In genomic region chr17:51709867-51710266, GRCh38 we compare ENCODE assay signal across 21 cellular contexts.
"Had no signal": no experiment of that assay in that cellular context is flagged by ENCODE, and none has a peak within 500 bp of the region (broad histone marks: within the 10 kb centered on the region; RNA-seq: fewer than 3 reads in every experiment).

No MANE protein-coding gene starts in this region.

- H3K4me3 ChIP-seq: dorsolateral prefrontal cortex, upper lobe of right lung had no signal

- H3K36me3 ChIP-seq: neutrophil, upper lobe of right lung had no signal

- H3K4me1 Mint-ChIP-seq: natural killer cell; stimulated activated naive CD8-positive, alpha-beta T cell treated with anti-CD3 and anti-CD28 coated beads, Interleukin-15, amount 100 ng/mL, for 72 hours had no signal

- H3K4me1 ChIP-seq: foreskin keratinocyte, parathyroid adenoma, upper lobe of right lung had no signal

- H3K27ac ChIP-seq: epithelial cell of prostate, foreskin keratinocyte, neutrophil, parathyroid adenoma, upper lobe of right lung, VCaP had no signal

- DNase-seq: activated CD4-positive, alpha-beta T cell treated with anti-CD3 and anti-CD28 coated beads, Interleukin-2, amount 50 U/mL, for 4 hours; activated CD4-positive, CD25-positive, alpha-beta regulatory T cell treated with anti-CD3 and anti-CD28 coated beads, Interleukin-2, amount 50 U/mL, for 72 hours; activated effector memory CD4-positive, alpha-beta T cell treated with anti-CD3 and anti-CD28 coated beads, Interleukin-2, amount 50 U/mL, for 16 hours; activated naive CD4-positive, alpha-beta T cell treated with anti-CD3 and anti-CD28 coated beads, Interleukin-2, amount 50 U/mL, for 16 hours; activated T-cell treated with anti-CD3 and anti-CD28 coated beads, Interleukin-2, amount 50 U/mL, for 72 hours; dorsolateral prefrontal cortex; foreskin keratinocyte; natural killer cell; small intestine; stimulated activated CD4-positive, alpha-beta T cell treated with anti-CD3 and anti-CD28 coated beads, Interleukin-15, amount 100 ng/mL, for 24 hours; stimulated activated CD4-positive, alpha-beta T cell treated with anti-CD3 and anti-CD28 coated beads, Interleukin-2, amount 100 ng/mL, for 48 hours; stimulated activated naive CD8-positive, alpha-beta T cell treated with anti-CD3 and anti-CD28 coated beads, Interleukin-15, amount 100 ng/mL, for 72 hours; SW 1271; T-helper 2 cell; upper lobe of right lung had no signal

- H3K36me3 Mint-ChIP-seq: natural killer cell had no signal

- H2AFZ ChIP-seq: parathyroid adenoma had no signal

- H3K9me3 Mint-ChIP-seq: activated T-cell treated with anti-CD3 and anti-CD28 coated beads, Interleukin-2, amount 50 U/mL, for 72 hours; natural killer cell; stimulated activated naive CD8-positive, alpha-beta T cell treated with anti-CD3 and anti-CD28 coated beads, Interleukin-15, amount 100 ng/mL, for 72 hours had no signal

- H3K9ac ChIP-seq: parathyroid adenoma had no signal

- H3K4me3 Mint-ChIP-seq: activated T-cell treated with anti-CD3 and anti-CD28 coated beads, Interleukin-2, amount 50 U/mL, for 72 hours; natural killer cell; stimulated activated naive CD8-positive, alpha-beta T cell treated with anti-CD3 and anti-CD28 coated beads, Interleukin-15, amount 100 ng/mL, for 72 hours had no signal

- H3K79me2 ChIP-seq: parathyroid adenoma had no signal

- H3K27me3 ChIP-seq: foreskin keratinocyte, neutrophil, upper lobe of right lung had no signal

- FAIRE-seq: astrocyte, colon, small intestine had no signal

- ATAC-seq: activated T-cell treated with anti-CD3 and anti-CD28 coated beads, Interleukin-2, amount 50 U/mL, for 72 hours; foreskin keratinocyte; natural killer cell; stimulated activated naive CD8-positive, alpha-beta T cell treated with anti-CD3 and anti-CD28 coated beads, Interleukin-15, amount 100 ng/mL, for 72 hours; upper lobe of right lung had no signal

- H3K27ac Mint-ChIP-seq: activated T-cell treated with anti-CD3 and anti-CD28 coated beads, Interleukin-2, amount 50 U/mL, for 72 hours; natural killer cell; stimulated activated naive CD8-positive, alpha-beta T cell treated with anti-CD3 and anti-CD28 coated beads, Interleukin-15, amount 100 ng/mL, for 72 hours had no signal

- H3K9me3 ChIP-seq: neutrophil, upper lobe of right lung had no signal
